27 cellular contexts compared by ENCODE assay signal in the genomic region with DNA sequence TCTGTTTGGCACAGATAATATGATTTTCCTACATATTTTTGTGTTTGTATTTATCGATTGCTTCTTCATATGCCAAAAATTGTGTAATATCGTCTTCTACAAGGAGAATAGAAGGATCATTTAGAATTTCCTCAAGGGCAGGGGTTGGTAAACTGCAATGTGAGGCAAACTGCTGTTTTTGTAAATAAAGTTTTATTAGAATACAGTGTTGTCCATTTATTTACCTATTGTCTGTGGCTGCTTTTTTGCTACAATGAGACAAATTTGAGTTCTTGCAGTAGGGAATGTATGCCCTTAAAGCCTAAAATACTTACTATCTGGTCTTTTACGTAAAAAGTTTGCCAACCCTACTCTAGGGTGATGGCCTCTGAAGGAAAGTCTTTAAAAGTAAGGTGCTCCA.
"Had no signal": no experiment of that assay in that cellular context is flagged by ENCODE, and none has a peak within 500 bp of the region (broad histone marks: within the 10 kb centered on the region; RNA-seq: fewer than 3 reads in every experiment).

No MANE protein-coding gene starts in this region.

- H3K36me3 ChIP-seq: colonic mucosa, esophagus muscularis mucosa, esophagus squamous epithelium, gastrocnemius medialis, gastroesophageal sphincter, heart right ventricle had no signal

- ATAC-seq: effector memory CD8-positive, alpha-beta T cell; esophagus mucosa; foreskin keratinocyte; gastrocnemius medialis; gastroesophageal sphincter; heart right ventricle had no signal

- H3K4me1 ChIP-seq: colonic mucosa, esophagus muscularis mucosa, esophagus squamous epithelium, foreskin keratinocyte, gastrocnemius medialis, gastroesophageal sphincter, heart right ventricle had no signal

- H3K4me3 ChIP-seq: colonic mucosa, coronary artery, dorsolateral prefrontal cortex, esophagus muscularis mucosa, esophagus squamous epithelium, gastrocnemius medialis, gastroesophageal sphincter, heart right ventricle had no signal

- H3K27me3 ChIP-seq: colonic mucosa, dorsolateral prefrontal cortex, esophagus muscularis mucosa, esophagus squamous epithelium, foreskin keratinocyte, gastrocnemius medialis, gastroesophageal sphincter, heart right ventricle had no signal

- DNase-seq: colonic mucosa; cortex of kidney; dermis blood vessel endothelial cell; dorsolateral prefrontal cortex; effector CD4-positive, alpha-beta T cell; effector CD8-positive, alpha-beta T cell; effector memory CD4-positive, alpha-beta T cell; effector memory CD8-positive, alpha-beta T cell; endodermal cell; erythroblast; esophagus squamous epithelium; foreskin fibroblast; foreskin keratinocyte; foreskin melanocyte; gastrocnemius medialis; glutamatergic neuron; head of caudate nucleus; heart right ventricle had no signal

- FAIRE-seq: colon, endometrium, endothelial cell of umbilical vein, frontal cortex had no signal

- H3K9me3 ChIP-seq: colonic mucosa, esophagus squamous epithelium, gastrocnemius medialis had no signal

- H3K27ac ChIP-seq: colonic mucosa, coronary artery, dorsolateral prefrontal cortex, epithelial cell of prostate, esophagus muscularis mucosa, esophagus squamous epithelium, foreskin keratinocyte, gastrocnemius medialis, gastroesophageal sphincter, heart right ventricle had no signal
